Comparison of ENCODE assay signal across 8 cellular contexts in the genomic region with DNA sequence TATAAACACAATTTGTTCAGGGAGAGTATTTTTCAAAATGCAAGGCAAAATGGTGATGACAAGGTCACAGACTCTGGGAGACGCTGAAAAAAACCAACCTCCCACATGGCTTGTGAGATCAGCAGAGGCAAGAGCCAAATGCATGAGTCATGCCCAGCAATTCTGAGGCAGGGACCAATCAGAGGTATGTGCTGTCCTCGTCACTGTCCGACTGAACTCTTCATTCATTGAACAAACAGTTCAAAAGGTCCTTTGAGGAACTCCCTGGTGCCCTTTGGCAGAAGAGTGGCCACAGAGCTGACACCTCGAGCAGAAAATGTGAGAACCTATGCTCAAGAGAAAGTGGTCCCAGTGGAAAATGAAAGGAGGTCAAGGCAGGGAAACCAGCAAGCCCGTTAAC. TPM values are rescaled to one million over a fixed set of nuclear protein-coding genes. Genes with fewer than 3 reads are reported as not detected.
DNase-seq lines count a peak whose midpoint lies in the region; ATAC-seq and TF ChIP-seq lines count a peak whose summit lies in the region.

No MANE protein-coding gene starts in this region.

- TF ChIP-seq CTCF in neural crest cell (conservative IDR thresholded peaks at IDR 0.05) (no peak), natural killer cell (IDR thresholded peaks at IDR 0.05) (no peak)

- ATAC-seq in natural killer cell, result no peak
- no peak for ATAC-seq in activated naive CD4-positive, alpha-beta T cell treated with anti-CD3 and anti-CD28 coated beads, Interleukin-2, amount 50 U/mL, for 72 hours
- ATAC-seq in GM18867 (IDR thresholded peaks at IDR 0.05; ENCODE audit: unreplicated experiment), result no peak

- CTCF ChIA-PET in activated CD4-positive, alpha-beta T cell treated with anti-CD3 and anti-CD28 coated beads, Interleukin-2, amount 10 ng/mL, durations not matched to agents 7 days and 5 days (lab: Charles Lee), result no interaction called here

- H3K4me1 Mint-ChIP-seq in neural crest cell (peaks cover 28% of the 10 kb centered on the region), natural killer cell (no peaks in the 10 kb centered on the region)
- no peaks in the 10 kb centered on the region for H3K4me1 Mint-ChIP-seq in activated CD4-positive, alpha-beta T cell treated with anti-CD3 and anti-CD28 coated beads, Interleukin-2, amount 10 ng/mL, durations not matched to agents 7 days and 5 days

- DNase-seq in Ammon's horn (ENCODE audit: low spot score) (peak; percentile 96), RPMI8226 (peak; percentile 40), fibroblast of peridontal ligament (ENCODE audit: extremely low read depth) (peak; percentile 96), neural crest cell (ENCODE audit: low read depth, low spot score) (peak; percentile 22), natural killer cell (no peak)
- DNase-seq in activated CD4-positive, alpha-beta T cell treated with anti-CD3 and anti-CD28 coated beads, Interleukin-2, amount 10 ng/mL, durations not matched to agents 7 days and 5 days, result no peak
- no peak for DNase-seq in activated naive CD4-positive, alpha-beta T cell treated with anti-CD3 and anti-CD28 coated beads, Interleukin-2, amount 50 U/mL, for 72 hours (ENCODE audit: low spot score in 2 of 2)

- H3K4me3 Mint-ChIP-seq in neural crest cell, result no peak overlapping the region
- H3K4me3 Mint-ChIP-seq in natural killer cell, result no peak overlapping the region
- no peak overlapping the region for H3K4me3 Mint-ChIP-seq in activated CD4-positive, alpha-beta T cell treated with anti-CD3 and anti-CD28 coated beads, Interleukin-2, amount 10 ng/mL, durations not matched to agents 7 days and 5 days

- H3K27me3 Mint-ChIP-seq in neural crest cell (ENCODE audit: low read depth) (peaks cover 29% of the 10 kb centered on the region), natural killer cell (ENCODE audit: low read depth in 2 of 2) (peaks cover 0 to 3% of the 10 kb centered on the region in 2 donors)
- H3K27me3 Mint-ChIP-seq in activated CD4-positive, alpha-beta T cell treated with anti-CD3 and anti-CD28 coated beads, Interleukin-2, amount 10 ng/mL, durations not matched to agents 7 days and 5 days, result no peaks in the 10 kb centered on the region

- POLR2A ChIA-PET in activated CD4-positive, alpha-beta T cell treated with anti-CD3 and anti-CD28 coated beads, Interleukin-2, amount 10 ng/mL, durations not matched to agents 7 days and 5 days (lab: Charles Lee), result no interaction called here

- no peak overlapping the region for H3K27ac Mint-ChIP-seq in neural crest cell (ENCODE audit: unreplicated experiment)
- no peak overlapping the region for H3K27ac Mint-ChIP-seq in natural killer cell
- no peak overlapping the region for H3K27ac Mint-ChIP-seq in activated CD4-positive, alpha-beta T cell treated with anti-CD3 and anti-CD28 coated beads, Interleukin-2, amount 10 ng/mL, durations not matched to agents 7 days and 5 days
- no peak overlapping the region for H3K27ac Mint-ChIP-seq in activated naive CD4-positive, alpha-beta T cell treated with anti-CD3 and anti-CD28 coated beads, Interleukin-2, amount 50 U/mL, for 72 hours

- intact Hi-C loops in natural killer cell (cut with micrococcal nuclease), result no loop called here

- H3K36me3 Mint-ChIP-seq in neural crest cell (ENCODE audit: low read depth) (peaks cover 3% of the 10 kb centered on the region), natural killer cell (no peaks in the 10 kb centered on the region)
- no peaks in the 10 kb centered on the region for H3K36me3 Mint-ChIP-seq in activated CD4-positive, alpha-beta T cell treated with anti-CD3 and anti-CD28 coated beads, Interleukin-2, amount 10 ng/mL, durations not matched to agents 7 days and 5 days (ENCODE audit: low read depth)
- peaks cover 5 to 10% of the 10 kb centered on the region in 2 donors for H3K36me3 Mint-ChIP-seq in activated naive CD4-positive, alpha-beta T cell treated with anti-CD3 and anti-CD28 coated beads, Interleukin-2, amount 50 U/mL, for 72 hours

- H3K9me3 Mint-ChIP-seq in neural crest cell, result peaks cover 2% of the 10 kb centered on the region
- H3K9me3 Mint-ChIP-seq in natural killer cell, result peaks cover 0 to 4% of the 10 kb centered on the region in 2 donors
- H3K9me3 Mint-ChIP-seq in activated CD4-positive, alpha-beta T cell treated with anti-CD3 and anti-CD28 coated beads, Interleukin-2, amount 10 ng/mL, durations not matched to agents 7 days and 5 days, result peaks cover 5% of the 10 kb centered on the region
- H3K9me3 Mint-ChIP-seq in activated naive CD4-positive, alpha-beta T cell treated with anti-CD3 and anti-CD28 coated beads, Interleukin-2, amount 50 U/mL, for 72 hours, result peaks cover 16 to 27% of the 10 kb centered on the region in 2 donors

RNA-seq across cellular contexts. Expression of gene CDH11, which starts 51.0 kb away (rescaled TPM):
- total RNA-seq in neural crest cell (28.5 and 31.7 TPM in 2 replicates), natural killer cell (not detected)
- total RNA-seq in activated CD4-positive, alpha-beta T cell treated with anti-CD3 and anti-CD28 coated beads, Interleukin-2, amount 10 ng/mL, durations not matched to agents 7 days and 5 days, result not detected
- total RNA-seq in activated naive CD4-positive, alpha-beta T cell treated with anti-CD3 and anti-CD28 coated beads, Interleukin-2, amount 50 U/mL, for 72 hours, result not detected

Comparison
In these comparisons a context has a peak if more than half of its experiments do, and no peak if none do; other contexts are left out.
1. DNase-seq: peak in Ammon's horn (single experiment), RPMI8226 (single experiment), fibroblast of peridontal ligament (single experiment) and neural crest cell (single experiment); none in natural killer cell (single experiment), activated CD4-positive, alpha-beta T cell treated with anti-CD3 and anti-CD28 coated beads, Interleukin-2, amount 10 ng/mL, durations not matched to agents 7 days and 5 days (single experiment) and activated naive CD4-positive, alpha-beta T cell treated with anti-CD3 and anti-CD28 coated beads, Interleukin-2, amount 50 U/mL, for 72 hours (0 of 2).
2. RNA of gene CDH11, which starts 51.0 kb away (total RNA-seq): 28.5 to 31.7 TPM in neural crest cell; not detected in natural killer cell, not detected in activated CD4-positive, alpha-beta T cell treated with anti-CD3 and anti-CD28 coated beads, Interleukin-2, amount 10 ng/mL, durations not matched to agents 7 days and 5 days and not detected in activated naive CD4-positive, alpha-beta T cell treated with anti-CD3 and anti-CD28 coated beads, Interleukin-2, amount 50 U/mL, for 72 hours; every median in the first group is over 10 times any median in the second.